In the genomic region with DNA sequence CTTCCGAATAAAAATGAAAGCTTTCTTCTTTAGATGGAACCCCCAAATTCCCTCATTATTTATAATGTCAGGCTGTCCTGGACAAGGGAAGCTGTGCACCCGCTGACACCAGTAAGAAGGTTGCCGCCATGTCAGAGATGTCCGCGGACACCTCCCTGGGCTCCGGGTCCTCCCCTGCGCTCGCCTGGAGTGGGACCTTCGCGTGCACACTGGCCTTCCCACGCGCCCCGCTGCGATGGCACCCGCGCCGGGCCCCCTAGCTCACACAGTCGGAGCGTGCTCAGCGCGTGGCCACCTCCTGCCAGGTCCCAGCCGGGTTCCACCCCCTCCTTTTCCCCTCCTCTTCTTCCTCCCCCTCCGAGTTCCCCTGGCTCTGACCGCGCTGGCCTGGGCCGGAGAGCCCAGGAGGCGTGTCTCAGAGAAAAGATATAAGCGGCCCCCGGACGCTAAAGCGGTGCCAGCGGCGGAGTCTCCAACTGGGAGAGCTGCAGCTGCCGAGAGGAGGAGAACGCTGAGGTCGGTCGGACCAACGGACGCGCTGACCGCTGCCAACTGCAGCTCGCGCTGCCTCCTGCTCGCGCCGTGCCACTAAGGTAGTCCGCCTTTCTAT, we compare ENCODE assay signal across 1 cellular context.
TF ChIP-seq lines count a peak whose summit lies in the region.

A gene with protein sequence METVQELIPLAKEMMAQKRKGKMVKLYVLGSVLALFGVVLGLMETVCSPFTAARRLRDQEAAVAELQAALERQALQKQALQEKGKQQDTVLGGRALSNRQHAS (plus strand): TSS at position 456 of the 610 bp plus-strand sequence. CDS start 273 bp downstream, outside the sequence.

TF ChIP-seq in HEK293, 187 proteins besides CTCF, POLR2A, EP300 and RAD21 (continued from another document and continues in another):
- TF ChIP-seq PRDM6 (tag by site-specific recombination; IDR thresholded peaks at IDR 0.05) (no peak), ZFP69B (tag by site-specific recombination; IDR thresholded peaks at IDR 0.05) (peak; percentile 80), BCL11B (tag by site-specific recombination; IDR thresholded peaks at IDR 0.05; ENCODE audit: low read depth) (peak; percentile 61; the same call in 1 of the 2 replicates), GFI1B (tag by site-specific recombination; IDR thresholded peaks at IDR 0.05) (no peak), ZNF629 (tag by site-specific recombination; IDR thresholded peaks at IDR 0.05) (no peak), EGR2 (tag by site-specific recombination; IDR thresholded peaks at IDR 0.05; ENCODE audit: low read depth) (peak; percentile 96), WT1 (tag by site-specific recombination; IDR thresholded peaks at IDR 0.05) (peak; percentile 35), YY2 (tag by site-specific recombination; IDR thresholded peaks at IDR 0.05) (peak; percentile 33; the same call in 1 of the 2 replicates), ZNF146 (tag by site-specific recombination; IDR thresholded peaks at IDR 0.05) (no peak), ZXDB (tag by site-specific recombination; IDR thresholded peaks at IDR 0.05) (peak; percentile 53; the same call in 1 of the 2 replicates), ZNF37A (tag by site-specific recombination; IDR thresholded peaks at IDR 0.05) (no peak), SP7 (tag by site-specific recombination; IDR thresholded peaks at IDR 0.05) (peak; percentile 94), RBAK (tag by site-specific recombination; IDR thresholded peaks at IDR 0.05) (no peak), ZBTB26 (tag by site-specific recombination; optimal IDR thresholded peaks at IDR 0.05) (peak; percentile 83), ZNF488 (tag by site-specific recombination; IDR thresholded peaks at IDR 0.05) (peak; percentile 94), ZNF707 (tag by site-specific recombination; IDR thresholded peaks at IDR 0.05) (no peak), ZNF292 (tag by site-specific recombination; IDR thresholded peaks at IDR 0.05; ENCODE audit: borderline replicate concordance, low read depth) (no peak), ZNF423 (tag by site-specific recombination; IDR thresholded peaks at IDR 0.05) (peak; percentile 95), IKZF3 (tag by site-specific recombination; IDR thresholded peaks at IDR 0.05) (peak; percentile 63), GLIS1 (tag by site-specific recombination; IDR thresholded peaks at IDR 0.05) (peak; percentile 100), KLF16 (tag by site-specific recombination; IDR thresholded peaks at IDR 0.05) (peak; percentile 68; the same call in 1 of the 2 replicates), ZBTB20 (tag by site-specific recombination; IDR thresholded peaks at IDR 0.05) (peak; percentile 28; the same call in 1 of the 2 replicates), ZNF335 (tag by site-specific recombination; conservative IDR thresholded peaks at IDR 0.05) (peak; percentile 84), ZBTB48 (tag by site-specific recombination; IDR thresholded peaks at IDR 0.05) (peak; percentile 46; the same call in 1 of the 2 replicates), ZNF211 (tag by site-specific recombination; IDR thresholded peaks at IDR 0.05; ENCODE audit: low read depth) (no peak), ZNF18 (tag by site-specific recombination; IDR thresholded peaks at IDR 0.05) (0 out of 2 replicates have a peak, but pooled peaks have one; percentile 15), ZNF624 (tag by site-specific recombination; IDR thresholded peaks at IDR 0.05) (no peak), HIC1 (tag by site-specific recombination; IDR thresholded peaks at IDR 0.05) (peak; percentile 53; the same call in 1 of the 2 replicates), ZNF133 (tag by site-specific recombination; IDR thresholded peaks at IDR 0.05) (peak; percentile 93), ZFHX2 (tag by site-specific recombination; conservative IDR thresholded peaks at IDR 0.05) (peak; percentile 99)
- TF ChIP-seq, protein P1, sequence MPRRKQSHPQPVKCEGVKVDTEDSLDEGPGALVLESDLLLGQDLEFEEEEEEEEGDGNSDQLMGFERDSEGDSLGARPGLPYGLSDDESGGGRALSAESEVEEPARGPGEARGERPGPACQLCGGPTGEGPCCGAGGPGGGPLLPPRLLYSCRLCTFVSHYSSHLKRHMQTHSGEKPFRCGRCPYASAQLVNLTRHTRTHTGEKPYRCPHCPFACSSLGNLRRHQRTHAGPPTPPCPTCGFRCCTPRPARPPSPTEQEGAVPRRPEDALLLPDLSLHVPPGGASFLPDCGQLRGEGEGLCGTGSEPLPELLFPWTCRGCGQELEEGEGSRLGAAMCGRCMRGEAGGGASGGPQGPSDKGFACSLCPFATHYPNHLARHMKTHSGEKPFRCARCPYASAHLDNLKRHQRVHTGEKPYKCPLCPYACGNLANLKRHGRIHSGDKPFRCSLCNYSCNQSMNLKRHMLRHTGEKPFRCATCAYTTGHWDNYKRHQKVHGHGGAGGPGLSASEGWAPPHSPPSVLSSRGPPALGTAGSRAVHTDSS (tag by site-specific recombination; IDR thresholded peaks at IDR 0.05), result peak; percentile 80
- TF ChIP-seq, protein P2, sequence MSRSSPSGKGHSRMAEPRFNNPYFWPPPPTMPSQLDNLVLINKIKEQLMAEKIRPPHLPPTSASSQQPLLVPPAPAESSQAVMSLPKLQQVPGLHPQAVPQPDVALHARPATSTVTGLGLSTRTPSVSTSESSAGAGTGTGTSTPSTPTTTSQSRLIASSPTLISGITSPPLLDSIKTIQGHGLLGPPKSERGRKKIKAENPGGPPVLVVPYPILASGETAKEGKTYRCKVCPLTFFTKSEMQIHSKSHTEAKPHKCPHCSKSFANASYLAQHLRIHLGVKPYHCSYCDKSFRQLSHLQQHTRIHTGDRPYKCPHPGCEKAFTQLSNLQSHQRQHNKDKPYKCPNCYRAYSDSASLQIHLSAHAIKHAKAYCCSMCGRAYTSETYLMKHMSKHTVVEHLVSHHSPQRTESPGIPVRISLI (tag by site-specific recombination; IDR thresholded peaks at IDR 0.05), result no peak
- TF ChIP-seq, protein P3, sequence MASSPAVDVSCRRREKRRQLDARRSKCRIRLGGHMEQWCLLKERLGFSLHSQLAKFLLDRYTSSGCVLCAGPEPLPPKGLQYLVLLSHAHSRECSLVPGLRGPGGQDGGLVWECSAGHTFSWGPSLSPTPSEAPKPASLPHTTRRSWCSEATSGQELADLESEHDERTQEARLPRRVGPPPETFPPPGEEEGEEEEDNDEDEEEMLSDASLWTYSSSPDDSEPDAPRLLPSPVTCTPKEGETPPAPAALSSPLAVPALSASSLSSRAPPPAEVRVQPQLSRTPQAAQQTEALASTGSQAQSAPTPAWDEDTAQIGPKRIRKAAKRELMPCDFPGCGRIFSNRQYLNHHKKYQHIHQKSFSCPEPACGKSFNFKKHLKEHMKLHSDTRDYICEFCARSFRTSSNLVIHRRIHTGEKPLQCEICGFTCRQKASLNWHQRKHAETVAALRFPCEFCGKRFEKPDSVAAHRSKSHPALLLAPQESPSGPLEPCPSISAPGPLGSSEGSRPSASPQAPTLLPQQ (tag by site-specific recombination; IDR thresholded peaks at IDR 0.05), result peak; percentile 80
- TF ChIP-seq, protein P4, sequence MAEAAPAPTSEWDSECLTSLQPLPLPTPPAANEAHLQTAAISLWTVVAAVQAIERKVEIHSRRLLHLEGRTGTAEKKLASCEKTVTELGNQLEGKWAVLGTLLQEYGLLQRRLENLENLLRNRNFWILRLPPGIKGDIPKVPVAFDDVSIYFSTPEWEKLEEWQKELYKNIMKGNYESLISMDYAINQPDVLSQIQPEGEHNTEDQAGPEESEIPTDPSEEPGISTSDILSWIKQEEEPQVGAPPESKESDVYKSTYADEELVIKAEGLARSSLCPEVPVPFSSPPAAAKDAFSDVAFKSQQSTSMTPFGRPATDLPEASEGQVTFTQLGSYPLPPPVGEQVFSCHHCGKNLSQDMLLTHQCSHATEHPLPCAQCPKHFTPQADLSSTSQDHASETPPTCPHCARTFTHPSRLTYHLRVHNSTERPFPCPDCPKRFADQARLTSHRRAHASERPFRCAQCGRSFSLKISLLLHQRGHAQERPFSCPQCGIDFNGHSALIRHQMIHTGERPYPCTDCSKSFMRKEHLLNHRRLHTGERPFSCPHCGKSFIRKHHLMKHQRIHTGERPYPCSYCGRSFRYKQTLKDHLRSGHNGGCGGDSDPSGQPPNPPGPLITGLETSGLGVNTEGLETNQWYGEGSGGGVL (tag by site-specific recombination; IDR thresholded peaks at IDR 0.05), result peak; percentile 98
- TF ChIP-seq, protein P5, sequence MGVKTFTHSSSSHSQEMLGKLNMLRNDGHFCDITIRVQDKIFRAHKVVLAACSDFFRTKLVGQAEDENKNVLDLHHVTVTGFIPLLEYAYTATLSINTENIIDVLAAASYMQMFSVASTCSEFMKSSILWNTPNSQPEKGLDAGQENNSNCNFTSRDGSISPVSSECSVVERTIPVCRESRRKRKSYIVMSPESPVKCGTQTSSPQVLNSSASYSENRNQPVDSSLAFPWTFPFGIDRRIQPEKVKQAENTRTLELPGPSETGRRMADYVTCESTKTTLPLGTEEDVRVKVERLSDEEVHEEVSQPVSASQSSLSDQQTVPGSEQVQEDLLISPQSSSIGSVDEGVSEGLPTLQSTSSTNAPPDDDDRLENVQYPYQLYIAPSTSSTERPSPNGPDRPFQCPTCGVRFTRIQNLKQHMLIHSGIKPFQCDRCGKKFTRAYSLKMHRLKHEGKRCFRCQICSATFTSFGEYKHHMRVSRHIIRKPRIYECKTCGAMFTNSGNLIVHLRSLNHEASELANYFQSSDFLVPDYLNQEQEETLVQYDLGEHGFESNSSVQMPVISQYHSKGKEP (tag by site-specific recombination; IDR thresholded peaks at IDR 0.05), result no peak
